ENCODE assay signal across 8 cellular contexts in the genomic region with DNA sequence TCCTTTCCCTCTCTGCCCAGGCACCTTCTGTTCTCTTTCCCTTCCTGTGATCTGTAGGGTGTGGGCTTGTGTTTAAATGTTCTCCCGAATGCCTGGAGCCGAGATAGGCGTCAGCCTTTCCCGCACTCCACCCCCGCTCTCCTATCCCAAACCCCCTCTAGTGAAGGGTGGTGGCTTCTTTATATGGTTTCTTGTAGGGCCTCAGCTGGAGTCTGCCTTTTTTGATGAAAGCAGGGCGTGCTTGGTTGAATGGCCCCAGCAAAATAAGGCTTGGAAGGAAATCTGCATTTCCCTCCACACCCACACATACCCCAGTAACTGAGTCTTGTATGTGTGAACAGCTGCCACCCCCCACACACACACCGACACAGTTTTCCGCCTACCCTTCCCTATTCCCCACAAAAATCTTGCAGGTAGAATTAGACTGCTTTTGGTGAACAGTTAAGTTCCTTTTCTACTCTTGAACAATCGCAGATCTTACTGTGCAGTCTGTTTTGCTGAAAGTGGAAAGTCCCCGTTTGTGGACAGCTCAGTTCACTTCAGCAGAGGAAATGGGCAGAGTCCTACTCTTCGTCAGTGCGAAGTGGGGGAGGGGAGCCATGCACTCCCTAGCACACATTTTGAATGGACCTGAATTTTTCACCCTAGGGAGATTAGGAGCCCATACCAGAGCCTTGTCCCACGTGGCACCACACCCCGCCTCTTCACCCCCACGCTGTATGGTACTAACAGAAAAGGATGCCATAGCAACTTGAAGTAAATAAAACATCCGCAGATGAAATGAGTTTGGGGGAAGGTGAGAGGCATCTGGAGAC. TPM values are rescaled to one million over a fixed set of nuclear protein-coding genes. Genes with fewer than 3 reads are reported as not detected.
DNase-seq lines count a peak whose midpoint lies in the region; ATAC-seq and TF ChIP-seq lines count a peak whose summit lies in the region.

No MANE protein-coding gene starts in this region.

- CTCF ChIA-PET in Panc1 (lab: Charles Lee) = interaction anchor here (0.9 kb wide), 1 partner anchor 21 kb away, joined by 4 read pairs; no protein-coding TSS in a partner anchor

- POLR2A ChIA-PET in Panc1 (lab: Charles Lee) = interaction anchor here (0.5 to 1.2 kb wide), 4 partner anchors 13 to 193 kb away, joined by 3 to 12 read pairs (median 4); no protein-coding TSS in a partner anchor

- H3K9me3 ChIP-seq in Panc1 (ENCODE audit: control insufficient read depth, insufficient read depth, low read depth, low read length) (no peaks in the 10 kb centered on the region), neutrophil (no peaks in the 10 kb centered on the region), subcutaneous abdominal adipose tissue (ENCODE audit: control insufficient read depth in 5 of 5, low read length in 5 of 5) (no peaks in the 10 kb centered on the region)

- H3K9ac ChIP-seq in subcutaneous abdominal adipose tissue (ENCODE audit: low read length in 5 of 5) = peak overlapping the region; percentile 93 to 100 (median 95)

- H3K4me3 Mint-ChIP-seq in activated T-helper 1 cell treated with anti-CD3 and anti-CD28 coated beads, Interleukin-12 subunit alpha, Interleukin-12 subunit beta, Interleukin-2, Interleukin-4 antibody, amounts not matched to agents 30 ng/mL and 10 ng/mL and 1 ng/mL, durations not matched to agents 14 hours and 24 hours and 36 hours = peak overlapping the region; percentile 100

- H3K4me1 ChIP-seq in Panc1 (ENCODE audit: control insufficient read depth, insufficient read depth, low read length) (peaks cover 33% of the 10 kb centered on the region), neutrophil (ENCODE audit: control insufficient read depth in 1 of 2, insufficient read depth in 1 of 2, low read depth in 1 of 2, low read length in 1 of 2) (peaks cover 36 to 40% of the 10 kb centered on the region in 2 experiments), subcutaneous abdominal adipose tissue (ENCODE audit: control insufficient read depth in 5 of 5, insufficient read depth in 5 of 5, low read length in 5 of 5) (peaks cover 13 to 55% (median 46%) of the 10 kb centered on the region in 5 donors)

- ATAC-seq in HG03354 (IDR thresholded peaks at IDR 0.05; ENCODE audit: poor library complexity, severe bottlenecking, unreplicated experiment) (peak; percentile 39), Panc1 (peak; percentile 32), GM18861 (IDR thresholded peaks at IDR 0.05; ENCODE audit: unreplicated experiment) (no peak)

- H3K9me3 Mint-ChIP-seq in activated T-helper 1 cell treated with anti-CD3 and anti-CD28 coated beads, Interleukin-12 subunit alpha, Interleukin-12 subunit beta, Interleukin-2, Interleukin-4 antibody, amounts not matched to agents 30 ng/mL and 10 ng/mL and 1 ng/mL, durations not matched to agents 14 hours and 24 hours and 36 hours = no peaks in the 10 kb centered on the region

- H3K4me3 ChIP-seq in Panc1 (ENCODE audit: low read depth in 2 of 2, low read length in 2 of 2) (peak overlapping the region; percentile 76 to 98), fibroblast of the aortic adventitia (ENCODE audit: low read depth, low read length) (peak overlapping the region; percentile 92), neutrophil (ENCODE audit: low read depth in 1 of 2, low read length in 1 of 2) (peak overlapping the region; percentile 46 to 54), subcutaneous abdominal adipose tissue (ENCODE audit: low read depth in 1 of 5, low read length in 5 of 5) (peak overlapping the region; percentile 79 to 98 (median 94))

- in situ Hi-C loops in Panc1 (cut with HindIII; ENCODE audit: low pct_unique_long_range_greater_than_20kb, low sequenced_read_pairs) = no loop called here

- H3K4me1 Mint-ChIP-seq in activated T-helper 1 cell treated with anti-CD3 and anti-CD28 coated beads, Interleukin-12 subunit alpha, Interleukin-12 subunit beta, Interleukin-2, Interleukin-4 antibody, amounts not matched to agents 30 ng/mL and 10 ng/mL and 1 ng/mL, durations not matched to agents 14 hours and 24 hours and 36 hours (ENCODE audit: low read depth) = peaks cover 66% of the 10 kb centered on the region

- H3K27ac ChIP-seq in Panc1 (ENCODE audit: low read length) = peak overlapping the region; percentile 95
- peak overlapping the region; percentile 81 for H3K27ac ChIP-seq in neutrophil
- H3K27ac ChIP-seq in subcutaneous abdominal adipose tissue (ENCODE audit: low read depth, low read length) = peak overlapping the region; percentile 100

- DNase-seq in ELR (ENCODE audit: low read depth) (peak; percentile 82), Panc1 (ENCODE audit: low read depth, low spot score) (no peak), fibroblast of the aortic adventitia (ENCODE audit: low read depth) (peak; percentile 76)
- DNase-seq in activated T-helper 1 cell treated with anti-CD3 and anti-CD28 coated beads, Interleukin-12 subunit alpha, Interleukin-12 subunit beta, Interleukin-2, Interleukin-4 antibody, amounts not matched to agents 30 ng/mL and 10 ng/mL and 1 ng/mL, durations not matched to agents 14 hours and 24 hours and 36 hours (ENCODE audit: low spot score) = peak; percentile 81

- peaks cover 18% of the 10 kb centered on the region for H3K36me3 ChIP-seq in Panc1 (ENCODE audit: control insufficient read depth, insufficient read depth, low read length)
- peaks cover 42% of the 10 kb centered on the region for H3K36me3 ChIP-seq in neutrophil
- H3K36me3 ChIP-seq in subcutaneous abdominal adipose tissue (ENCODE audit: control insufficient read depth in 5 of 5, insufficient read depth in 5 of 5, low read length in 5 of 5) = peaks cover 14 to 34% (median 25%) of the 10 kb centered on the region in 5 donors

- TSS peak; percentile 54 for BruUV-seq in Panc1 (replicated peaks; lab: Mats Ljungman, UMichigan)

- intact Hi-C loops in Panc1 (cut with micrococcal nuclease; ENCODE audit: unreplicated experiment) = no loop called here
- intact Hi-C loops in activated T-helper 1 cell treated with anti-CD3 and anti-CD28 coated beads, Interleukin-12 subunit alpha, Interleukin-12 subunit beta, Interleukin-2, Interleukin-4 antibody, amounts not matched to agents 30 ng/mL and 10 ng/mL and 1 ng/mL, durations not matched to agents 14 hours and 24 hours and 36 hours (cut with micrococcal nuclease) = loop anchor here (1.0 to 5.0 kb wide), 9 partner anchors 13 to 624 kb away; partner anchors contain the start of genes POLD4, RBM14 and RBM4

- H3K27me3 Mint-ChIP-seq in activated T-helper 1 cell treated with anti-CD3 and anti-CD28 coated beads, Interleukin-12 subunit alpha, Interleukin-12 subunit beta, Interleukin-2, Interleukin-4 antibody, amounts not matched to agents 30 ng/mL and 10 ng/mL and 1 ng/mL, durations not matched to agents 14 hours and 24 hours and 36 hours (ENCODE audit: insufficient read depth) = no peaks in the 10 kb centered on the region

- TF ChIP-seq CTCF in Panc1 (IDR thresholded peaks at IDR 0.05) (no peak), fibroblast of the aortic adventitia (IDR thresholded peaks at IDR 0.05; ENCODE audit: insufficient read depth, low read length) (no peak), neutrophil (IDR thresholded peaks at IDR 0.05) (no peak)

- no peaks in the 10 kb centered on the region for H3K27me3 ChIP-seq in Panc1 (ENCODE audit: control insufficient read depth, insufficient read depth, low read length)
- no peaks in the 10 kb centered on the region for H3K27me3 ChIP-seq in neutrophil
- H3K27me3 ChIP-seq in subcutaneous abdominal adipose tissue (ENCODE audit: control insufficient read depth in 5 of 5, insufficient read depth in 4 of 5, low read length in 5 of 5) = no peaks in the 10 kb centered on the region

- H3K27ac Mint-ChIP-seq in activated T-helper 1 cell treated with anti-CD3 and anti-CD28 coated beads, Interleukin-12 subunit alpha, Interleukin-12 subunit beta, Interleukin-2, Interleukin-4 antibody, amounts not matched to agents 30 ng/mL and 10 ng/mL and 1 ng/mL, durations not matched to agents 14 hours and 24 hours and 36 hours = peak overlapping the region; percentile 100

- H3K36me3 Mint-ChIP-seq in activated T-helper 1 cell treated with anti-CD3 and anti-CD28 coated beads, Interleukin-12 subunit alpha, Interleukin-12 subunit beta, Interleukin-2, Interleukin-4 antibody, amounts not matched to agents 30 ng/mL and 10 ng/mL and 1 ng/mL, durations not matched to agents 14 hours and 24 hours and 36 hours (ENCODE audit: low read depth) = peaks cover 48% of the 10 kb centered on the region

RNA-seq across cellular contexts. Expression of gene GRK2, which starts 25.5 kb away (rescaled TPM):
- total RNA-seq in Panc1 (2021; ENCODE audit: unreplicated experiment) (103 TPM), fibroblast of the aortic adventitia (ENCODE audit: low replicate concordance) (10.1 and 21.5 TPM in 2 replicates)
- 192 TPM for polyA plus RNA-seq in Panc1 (2012; ENCODE audit: insufficient read length)
- 249 and 250 TPM in 2 replicates for total RNA-seq in activated T-helper 1 cell treated with anti-CD3 and anti-CD28 coated beads, Interleukin-12 subunit alpha, Interleukin-12 subunit beta, Interleukin-2, Interleukin-4 antibody, amounts not matched to agents 30 ng/mL and 10 ng/mL and 1 ng/mL, durations not matched to agents 14 hours and 24 hours and 36 hours

RNA-seq across cellular contexts. Expression of gene ANKRD13D, which starts 48.3 kb away (rescaled TPM):
- total RNA-seq in Panc1 (2021; ENCODE audit: unreplicated experiment) = 76.5 TPM
- 55.6 TPM for polyA plus RNA-seq in Panc1 (2012; ENCODE audit: insufficient read length)
- 124 and 129 TPM in 2 replicates for total RNA-seq in activated T-helper 1 cell treated with anti-CD3 and anti-CD28 coated beads, Interleukin-12 subunit alpha, Interleukin-12 subunit beta, Interleukin-2, Interleukin-4 antibody, amounts not matched to agents 30 ng/mL and 10 ng/mL and 1 ng/mL, durations not matched to agents 14 hours and 24 hours and 36 hours
- 12.1 and 25.3 TPM in 2 replicates for total RNA-seq in fibroblast of the aortic adventitia (ENCODE audit: low replicate concordance)
